In genomic region chr5:135236187-135236835, GRCh38 we compare ENCODE assay signal across 25 cellular contexts.
DNase-seq lines count a peak whose midpoint lies in the region; ATAC-seq and TF ChIP-seq lines count a peak whose summit lies in the region.
"Had no signal": no experiment of that assay in that cellular context is flagged by ENCODE, and none has a peak within 500 bp of the region (broad histone marks: within the 10 kb centered on the region; RNA-seq: fewer than 3 reads in every experiment).

No MANE protein-coding gene starts in this region.

- no peak overlapping the region for H3K9ac ChIP-seq in endodermal cell (ENCODE audit: extremely low read depth, low read length, poor library complexity, severe bottlenecking)

- no peaks in the 10 kb centered on the region for H3K36me3 Mint-ChIP-seq in endodermal cell (ENCODE audit: low read depth)
- H3K36me3 Mint-ChIP-seq: CD14-positive monocyte, naive B cell had no signal

- ATAC-seq in Right ventricle myocardium inferior (no peak), HG02885 (IDR thresholded peaks at IDR 0.05; ENCODE audit: poor library complexity, unreplicated experiment) (no peak), GM18873 (IDR thresholded peaks at IDR 0.05; ENCODE audit: low FRiP score, unreplicated experiment) (no peak)
- ATAC-seq: body of pancreas; pancreas; stimulated activated naive CD8-positive, alpha-beta T cell treated with anti-CD3 and anti-CD28 coated beads, Interleukin-15, amount 100 ng/mL, for 72 hours had no signal

- H3K27ac Mint-ChIP-seq in endodermal cell: no peak overlapping the region
- H3K27ac Mint-ChIP-seq: naive B cell had no signal

- intact Hi-C loops in Right ventricle myocardium inferior (cut with DNase I) (no loop called here), posterior vena cava (cut with DNase I) (no loop called here)

- DNase-seq in right atrium auricular region (ENCODE audit: low spot score) (peak; percentile 38), Right ventricle myocardium inferior (ENCODE audit: missing footprints) (no peak), endodermal cell (peak; percentile 37), posterior vena cava (ENCODE audit: low spot score) (peak; percentile 24), NCI-H1048 (lab: John Stamatoyannopoulos, UW) (no peak)
- DNase-seq: activated CD4-positive, alpha-beta T cell treated with anti-CD3 and anti-CD28 coated beads for 4 hours; Calu3; Karpas-422; MV-4-11; naive B cell; NCI-H2171 treated with DMSO at 0.1 percent for 48 hours; NCI-H524 treated with DMSO at 0.1 percent for 48 hours; NK-92 treated with Interleukin-12 subunit alpha and Interleukin-12 subunit beta, amount 100 ng/mL, for 24 hours; pancreas; PC-9; right cardiac atrium had no signal

- H3K27ac ChIP-seq in right atrium auricular region: no peak overlapping the region
- H3K27ac ChIP-seq in endodermal cell (ENCODE audit: low read depth, low read length): no peak overlapping the region
- H3K27ac ChIP-seq: body of pancreas, epithelial cell of prostate, foreskin keratinocyte, pancreas, PC-9, SJSA1 had no signal

- no peaks in the 10 kb centered on the region for H3K9me3 ChIP-seq in right atrium auricular region
- no peaks in the 10 kb centered on the region for H3K9me3 ChIP-seq in endodermal cell (ENCODE audit: control insufficient read depth, low read length)
- H3K9me3 ChIP-seq: body of pancreas, HAP-1, pancreas, SJSA1 had no signal

- 90 to 97% methylated on average over 4 to 10 of the region's 10 CpGs for WGBS in endodermal cell (ENCODE audit: insufficient coverage in 1 of 2, insufficient read length in 1 of 2), 2 experiments

- H3K27me3 ChIP-seq in right atrium auricular region: no peaks in the 10 kb centered on the region
- H3K27me3 ChIP-seq in endodermal cell (ENCODE audit: control insufficient read depth, insufficient read depth, low read length, poor library complexity, severe bottlenecking): peaks cover 7% of the 10 kb centered on the region
- H3K27me3 ChIP-seq: body of pancreas, pancreas, SJSA1 had no signal

- peaks cover 4% of the 10 kb centered on the region for H3K4me1 Mint-ChIP-seq in endodermal cell
- H3K4me1 Mint-ChIP-seq: naive B cell; stimulated activated naive CD8-positive, alpha-beta T cell treated with anti-CD3 and anti-CD28 coated beads, Interleukin-15, amount 100 ng/mL, for 72 hours had no signal

- H3K4me3 ChIP-seq in right atrium auricular region (no peak overlapping the region), endodermal cell (ENCODE audit: low read length) (no peak overlapping the region)
- H3K4me3 ChIP-seq: body of pancreas, HAP-1, pancreas, PC-9, SJSA1 had no signal

- TF ChIP-seq CTCF in right atrium auricular region (IDR thresholded peaks at IDR 0.05): no peak
- TF ChIP-seq CTCF in endodermal cell (conservative IDR thresholded peaks at IDR 0.05): no peak

- H3K4me3 Mint-ChIP-seq in endodermal cell: no peak overlapping the region
- H3K4me3 Mint-ChIP-seq: CD14-positive monocyte; naive B cell; stimulated activated naive CD8-positive, alpha-beta T cell treated with anti-CD3 and anti-CD28 coated beads, Interleukin-15, amount 100 ng/mL, for 72 hours had no signal

- H3K36me3 ChIP-seq in right atrium auricular region (no peaks in the 10 kb centered on the region), endodermal cell (ENCODE audit: control insufficient read depth, insufficient read depth, low read length) (no peaks in the 10 kb centered on the region)
- H3K36me3 ChIP-seq: HAP-1, pancreas, SJSA1 had no signal

- peaks cover 12% of the 10 kb centered on the region for H3K27me3 Mint-ChIP-seq in endodermal cell (ENCODE audit: insufficient read depth)
- H3K27me3 Mint-ChIP-seq: stimulated activated naive CD8-positive, alpha-beta T cell treated with anti-CD3 and anti-CD28 coated beads, Interleukin-15, amount 100 ng/mL, for 72 hours had no signal

- peaks cover 0 to 14% of the 10 kb centered on the region in 2 donors for H3K4me1 ChIP-seq in right atrium auricular region
- H3K4me1 ChIP-seq in endodermal cell (ENCODE audit: control insufficient read depth, insufficient read depth, low read length): no peaks in the 10 kb centered on the region
- H3K4me1 ChIP-seq: body of pancreas, HAP-1, pancreas had no signal

- H3K9me3 Mint-ChIP-seq in endodermal cell: no peaks in the 10 kb centered on the region
- H3K9me3 Mint-ChIP-seq: naive B cell; stimulated activated naive CD8-positive, alpha-beta T cell treated with anti-CD3 and anti-CD28 coated beads, Interleukin-15, amount 100 ng/mL, for 72 hours had no signal

Comparison
In these comparisons a context has a peak if more than half of its experiments do, and no peak if none do; other contexts are left out.
1. DNase-seq: peak in right atrium auricular region (single experiment), endodermal cell (single experiment) and posterior vena cava (single experiment); none in Right ventricle myocardium inferior (single experiment) and NCI-H1048 (single experiment).